ENCODE assay signal across 1 cellular context in the genomic region with DNA sequence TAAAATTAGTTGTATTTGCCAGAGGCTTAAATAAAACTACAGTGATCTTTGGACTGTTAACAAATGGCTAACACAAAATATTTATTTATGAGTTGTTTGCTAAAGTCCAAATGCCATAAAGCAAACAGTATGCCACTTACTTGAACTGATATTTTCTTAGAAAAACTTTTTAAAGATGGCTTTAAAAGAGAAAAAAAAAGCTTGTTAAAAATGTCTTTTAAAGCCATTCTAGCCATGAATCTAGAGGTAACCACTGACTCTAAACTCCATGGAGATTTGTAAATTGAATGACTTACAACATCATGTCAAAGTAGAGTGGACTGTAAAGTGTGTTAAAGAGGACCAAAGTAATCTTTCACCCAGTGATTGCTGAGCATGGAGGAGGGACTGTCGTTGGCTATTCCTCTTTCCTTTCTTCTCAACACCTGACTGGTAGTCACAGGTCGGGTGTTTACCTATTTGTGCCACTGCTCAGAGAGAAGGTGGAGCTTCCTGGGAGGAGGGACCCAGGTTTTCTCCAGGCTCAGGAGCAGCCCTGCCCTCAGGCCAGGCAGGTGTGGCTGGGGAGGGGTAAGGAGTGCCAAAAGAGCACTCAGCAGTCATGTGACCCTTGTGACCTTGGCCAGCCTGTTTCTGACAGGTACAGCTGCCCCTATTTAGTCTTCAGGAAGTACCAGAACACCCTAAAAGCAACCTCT.
TF ChIP-seq lines count a peak whose summit lies in the region.

No MANE protein-coding gene starts in this region.

TF ChIP-seq in HepG2, 621 proteins besides CTCF, POLR2A, EP300 and RAD21 (continued from another document and continues in another):
- TF ChIP-seq, protein P1, sequence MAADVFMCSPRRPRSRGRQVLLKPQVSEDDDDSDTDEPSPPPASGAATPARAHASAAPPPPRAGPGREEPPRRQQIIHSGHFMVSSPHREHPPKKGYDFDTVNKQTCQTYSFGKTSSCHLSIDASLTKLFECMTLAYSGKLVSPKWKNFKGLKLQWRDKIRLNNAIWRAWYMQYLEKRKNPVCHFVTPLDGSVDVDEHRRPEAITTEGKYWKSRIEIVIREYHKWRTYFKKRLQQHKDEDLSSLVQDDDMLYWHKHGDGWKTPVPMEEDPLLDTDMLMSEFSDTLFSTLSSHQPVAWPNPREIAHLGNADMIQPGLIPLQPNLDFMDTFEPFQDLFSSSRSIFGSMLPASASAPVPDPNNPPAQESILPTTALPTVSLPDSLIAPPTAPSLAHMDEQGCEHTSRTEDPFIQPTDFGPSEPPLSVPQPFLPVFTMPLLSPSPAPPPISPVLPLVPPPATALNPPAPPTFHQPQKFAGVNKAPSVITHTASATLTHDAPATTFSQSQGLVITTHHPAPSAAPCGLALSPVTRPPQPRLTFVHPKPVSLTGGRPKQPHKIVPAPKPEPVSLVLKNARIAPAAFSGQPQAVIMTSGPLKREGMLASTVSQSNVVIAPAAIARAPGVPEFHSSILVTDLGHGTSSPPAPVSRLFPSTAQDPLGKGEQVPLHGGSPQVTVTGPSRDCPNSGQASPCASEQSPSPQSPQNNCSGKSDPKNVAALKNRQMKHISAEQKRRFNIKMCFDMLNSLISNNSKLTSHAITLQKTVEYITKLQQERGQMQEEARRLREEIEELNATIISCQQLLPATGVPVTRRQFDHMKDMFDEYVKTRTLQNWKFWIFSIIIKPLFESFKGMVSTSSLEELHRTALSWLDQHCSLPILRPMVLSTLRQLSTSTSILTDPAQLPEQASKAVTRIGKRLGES (CRISPR knock-in tag; IDR thresholded peaks at IDR 0.05; ENCODE audit: borderline replicate concordance): no peak
- TF ChIP-seq TBX2 (CRISPR knock-in tag; IDR thresholded peaks at IDR 0.05; ENCODE audit: borderline replicate concordance): peak; percentile 75
- no peak for TF ChIP-seq NFE2 (CRISPR knock-in tag; IDR thresholded peaks at IDR 0.05)
- no peak for TF ChIP-seq KLF11 (CRISPR knock-in tag; IDR thresholded peaks at IDR 0.05)
- TF ChIP-seq POGZ (CRISPR knock-in tag; IDR thresholded peaks at IDR 0.05): no peak
- no peak for TF ChIP-seq ZFP1 (CRISPR knock-in tag; IDR thresholded peaks at IDR 0.05)
- peak; percentile 3; the same call in 1 of the 2 replicates for TF ChIP-seq NR2F6 (IDR thresholded peaks at IDR 0.05)
- TF ChIP-seq NR2F6 (CRISPR knock-in tag; IDR thresholded peaks at IDR 0.05): peak; percentile 43; the same call in 1 of the 2 replicates
- TF ChIP-seq ARNT2 (CRISPR knock-in tag; IDR thresholded peaks at IDR 0.05; ENCODE audit: low read depth): no peak
- no peak for TF ChIP-seq ZNF772 (CRISPR knock-in tag; IDR thresholded peaks at IDR 0.05)
- TF ChIP-seq ZNF557 (CRISPR knock-in tag; IDR thresholded peaks at IDR 0.05): no peak
- no peak for TF ChIP-seq THYN1 (CRISPR knock-in tag; IDR thresholded peaks at IDR 0.05; ENCODE audit: borderline replicate concordance, low read depth)
- no peak for TF ChIP-seq ZNF160 (CRISPR knock-in tag; IDR thresholded peaks at IDR 0.05)
- TF ChIP-seq, protein P2, sequence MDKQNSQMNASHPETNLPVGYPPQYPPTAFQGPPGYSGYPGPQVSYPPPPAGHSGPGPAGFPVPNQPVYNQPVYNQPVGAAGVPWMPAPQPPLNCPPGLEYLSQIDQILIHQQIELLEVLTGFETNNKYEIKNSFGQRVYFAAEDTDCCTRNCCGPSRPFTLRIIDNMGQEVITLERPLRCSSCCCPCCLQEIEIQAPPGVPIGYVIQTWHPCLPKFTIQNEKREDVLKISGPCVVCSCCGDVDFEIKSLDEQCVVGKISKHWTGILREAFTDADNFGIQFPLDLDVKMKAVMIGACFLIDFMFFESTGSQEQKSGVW (CRISPR knock-in tag; IDR thresholded peaks at IDR 0.05; ENCODE audit: borderline replicate concordance): no peak
- peak; percentile 39; the same call in 1 of the 2 replicates for TF ChIP-seq ELF1 (CRISPR knock-in tag; IDR thresholded peaks at IDR 0.05)
- TF ChIP-seq RXRA (CRISPR knock-in tag; IDR thresholded peaks at IDR 0.05): peak; percentile 49; the same call in 1 of the 2 replicates
- TF ChIP-seq DPF2 (CRISPR knock-in tag; IDR thresholded peaks at IDR 0.05; ENCODE audit: borderline replicate concordance, low read depth): no peak
- TF ChIP-seq ARNT (IDR thresholded peaks at IDR 0.05): no peak
- no peak for TF ChIP-seq ZNF564 (CRISPR knock-in tag; IDR thresholded peaks at IDR 0.05)
- no peak for TF ChIP-seq EZH2 (conservative IDR thresholded peaks at IDR 0.05; ENCODE audit: low read depth, low read length)
- no peak for TF ChIP-seq HMG20B (CRISPR knock-in tag; conservative IDR thresholded peaks at IDR 0.05)
- no peak for TF ChIP-seq MXD4 (CRISPR knock-in tag; IDR thresholded peaks at IDR 0.05)
- no peak for TF ChIP-seq ZNF629 (CRISPR knock-in tag; conservative IDR thresholded peaks at IDR 0.05)
- no peak for TF ChIP-seq ZNF207 (IDR thresholded peaks at IDR 0.05; ENCODE audit: borderline replicate concordance)
- TF ChIP-seq, protein P3, sequence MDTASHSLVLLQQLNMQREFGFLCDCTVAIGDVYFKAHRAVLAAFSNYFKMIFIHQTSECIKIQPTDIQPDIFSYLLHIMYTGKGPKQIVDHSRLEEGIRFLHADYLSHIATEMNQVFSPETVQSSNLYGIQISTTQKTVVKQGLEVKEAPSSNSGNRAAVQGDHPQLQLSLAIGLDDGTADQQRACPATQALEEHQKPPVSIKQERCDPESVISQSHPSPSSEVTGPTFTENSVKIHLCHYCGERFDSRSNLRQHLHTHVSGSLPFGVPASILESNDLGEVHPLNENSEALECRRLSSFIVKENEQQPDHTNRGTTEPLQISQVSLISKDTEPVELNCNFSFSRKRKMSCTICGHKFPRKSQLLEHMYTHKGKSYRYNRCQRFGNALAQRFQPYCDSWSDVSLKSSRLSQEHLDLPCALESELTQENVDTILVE (CRISPR knock-in tag; IDR thresholded peaks at IDR 0.05): no peak
- TF ChIP-seq ZNF441 (CRISPR knock-in tag; IDR thresholded peaks at IDR 0.05; ENCODE audit: borderline replicate concordance): no peak
- TF ChIP-seq, protein P4, sequence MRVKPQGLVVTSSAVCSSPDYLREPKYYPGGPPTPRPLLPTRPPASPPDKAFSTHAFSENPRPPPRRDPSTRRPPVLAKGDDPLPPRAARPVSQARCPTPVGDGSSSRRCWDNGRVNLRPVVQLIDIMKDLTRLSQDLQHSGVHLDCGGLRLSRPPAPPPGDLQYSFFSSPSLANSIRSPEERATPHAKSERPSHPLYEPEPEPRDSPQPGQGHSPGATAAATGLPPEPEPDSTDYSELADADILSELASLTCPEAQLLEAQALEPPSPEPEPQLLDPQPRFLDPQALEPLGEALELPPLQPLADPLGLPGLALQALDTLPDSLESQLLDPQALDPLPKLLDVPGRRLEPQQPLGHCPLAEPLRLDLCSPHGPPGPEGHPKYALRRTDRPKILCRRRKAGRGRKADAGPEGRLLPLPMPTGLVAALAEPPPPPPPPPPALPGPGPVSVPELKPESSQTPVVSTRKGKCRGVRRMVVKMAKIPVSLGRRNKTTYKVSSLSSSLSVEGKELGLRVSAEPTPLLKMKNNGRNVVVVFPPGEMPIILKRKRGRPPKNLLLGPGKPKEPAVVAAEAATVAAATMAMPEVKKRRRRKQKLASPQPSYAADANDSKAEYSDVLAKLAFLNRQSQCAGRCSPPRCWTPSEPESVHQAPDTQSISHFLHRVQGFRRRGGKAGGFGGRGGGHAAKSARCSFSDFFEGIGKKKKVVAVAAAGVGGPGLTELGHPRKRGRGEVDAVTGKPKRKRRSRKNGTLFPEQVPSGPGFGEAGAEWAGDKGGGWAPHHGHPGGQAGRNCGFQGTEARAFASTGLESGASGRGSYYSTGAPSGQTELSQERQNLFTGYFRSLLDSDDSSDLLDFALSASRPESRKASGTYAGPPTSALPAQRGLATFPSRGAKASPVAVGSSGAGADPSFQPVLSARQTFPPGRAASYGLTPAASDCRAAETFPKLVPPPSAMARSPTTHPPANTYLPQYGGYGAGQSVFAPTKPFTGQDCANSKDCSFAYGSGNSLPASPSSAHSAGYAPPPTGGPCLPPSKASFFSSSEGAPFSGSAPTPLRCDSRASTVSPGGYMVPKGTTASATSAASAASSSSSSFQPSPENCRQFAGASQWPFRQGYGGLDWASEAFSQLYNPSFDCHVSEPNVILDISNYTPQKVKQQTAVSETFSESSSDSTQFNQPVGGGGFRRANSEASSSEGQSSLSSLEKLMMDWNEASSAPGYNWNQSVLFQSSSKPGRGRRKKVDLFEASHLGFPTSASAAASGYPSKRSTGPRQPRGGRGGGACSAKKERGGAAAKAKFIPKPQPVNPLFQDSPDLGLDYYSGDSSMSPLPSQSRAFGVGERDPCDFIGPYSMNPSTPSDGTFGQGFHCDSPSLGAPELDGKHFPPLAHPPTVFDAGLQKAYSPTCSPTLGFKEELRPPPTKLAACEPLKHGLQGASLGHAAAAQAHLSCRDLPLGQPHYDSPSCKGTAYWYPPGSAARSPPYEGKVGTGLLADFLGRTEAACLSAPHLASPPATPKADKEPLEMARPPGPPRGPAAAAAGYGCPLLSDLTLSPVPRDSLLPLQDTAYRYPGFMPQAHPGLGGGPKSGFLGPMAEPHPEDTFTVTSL (CRISPR knock-in tag; IDR thresholded peaks at IDR 0.05; ENCODE audit: borderline replicate concordance): no peak; the same call in 1 of the 2 replicates
- peak; percentile 88 for TF ChIP-seq SALL1 (CRISPR knock-in tag; IDR thresholded peaks at IDR 0.05)
- no peak for TF ChIP-seq RORA (CRISPR knock-in tag; IDR thresholded peaks at IDR 0.05)
- TF ChIP-seq JUN (CRISPR knock-in tag; IDR thresholded peaks at IDR 0.05): no peak
- peak; percentile 56; the same call in 1 of the 2 replicates for TF ChIP-seq KDM5B (CRISPR knock-in tag; IDR thresholded peaks at IDR 0.05; ENCODE audit: borderline replicate concordance)
- no peak for TF ChIP-seq ZNF652 (CRISPR knock-in tag; IDR thresholded peaks at IDR 0.05; ENCODE audit: borderline replicate concordance, low read depth)
- no peak for TF ChIP-seq PAX8 (CRISPR knock-in tag; IDR thresholded peaks at IDR 0.05; ENCODE audit: borderline replicate concordance)
- TF ChIP-seq ZNF816 (CRISPR knock-in tag; IDR thresholded peaks at IDR 0.05; ENCODE audit: borderline replicate concordance): no peak
- TF ChIP-seq, protein P5, sequence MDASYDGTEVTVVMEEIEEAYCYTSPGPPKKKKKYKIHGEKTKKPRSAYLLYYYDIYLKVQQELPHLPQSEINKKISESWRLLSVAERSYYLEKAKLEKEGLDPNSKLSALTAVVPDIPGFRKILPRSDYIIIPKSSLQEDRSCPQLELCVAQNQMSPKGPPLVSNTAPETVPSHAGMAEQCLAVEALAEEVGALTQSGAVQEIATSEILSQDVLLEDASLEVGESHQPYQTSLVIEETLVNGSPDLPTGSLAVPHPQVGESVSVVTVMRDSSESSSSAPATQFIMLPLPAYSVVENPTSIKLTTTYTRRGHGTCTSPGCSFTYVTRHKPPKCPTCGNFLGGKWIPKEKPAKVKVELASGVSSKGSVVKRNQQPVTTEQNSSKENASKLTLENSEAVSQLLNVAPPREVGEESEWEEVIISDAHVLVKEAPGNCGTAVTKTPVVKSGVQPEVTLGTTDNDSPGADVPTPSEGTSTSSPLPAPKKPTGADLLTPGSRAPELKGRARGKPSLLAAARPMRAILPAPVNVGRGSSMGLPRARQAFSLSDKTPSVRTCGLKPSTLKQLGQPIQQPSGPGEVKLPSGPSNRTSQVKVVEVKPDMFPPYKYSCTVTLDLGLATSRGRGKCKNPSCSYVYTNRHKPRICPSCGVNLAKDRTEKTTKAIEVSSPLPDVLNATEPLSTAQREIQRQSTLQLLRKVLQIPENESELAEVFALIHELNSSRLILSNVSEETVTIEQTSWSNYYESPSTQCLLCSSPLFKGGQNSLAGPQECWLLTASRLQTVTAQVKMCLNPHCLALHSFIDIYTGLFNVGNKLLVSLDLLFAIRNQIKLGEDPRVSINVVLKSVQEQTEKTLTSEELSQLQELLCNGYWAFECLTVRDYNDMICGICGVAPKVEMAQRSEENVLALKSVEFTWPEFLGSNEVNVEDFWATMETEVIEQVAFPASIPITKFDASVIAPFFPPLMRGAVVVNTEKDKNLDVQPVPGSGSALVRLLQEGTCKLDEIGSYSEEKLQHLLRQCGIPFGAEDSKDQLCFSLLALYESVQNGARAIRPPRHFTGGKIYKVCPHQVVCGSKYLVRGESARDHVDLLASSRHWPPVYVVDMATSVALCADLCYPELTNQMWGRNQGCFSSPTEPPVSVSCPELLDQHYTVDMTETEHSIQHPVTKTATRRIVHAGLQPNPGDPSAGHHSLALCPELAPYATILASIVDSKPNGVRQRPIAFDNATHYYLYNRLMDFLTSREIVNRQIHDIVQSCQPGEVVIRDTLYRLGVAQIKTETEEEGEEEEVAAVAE (CRISPR knock-in tag; IDR thresholded peaks at IDR 0.05; ENCODE audit: borderline replicate concordance): no peak
- TF ChIP-seq ZNF775 (CRISPR knock-in tag; IDR thresholded peaks at IDR 0.05; ENCODE audit: borderline replicate concordance): no peak
- peak; percentile 40; the same call in 1 of the 2 replicates for TF ChIP-seq SOX5 (CRISPR knock-in tag; IDR thresholded peaks at IDR 0.05; ENCODE audit: borderline replicate concordance)
- TF ChIP-seq ZNF670 (CRISPR knock-in tag; IDR thresholded peaks at IDR 0.05; ENCODE audit: borderline replicate concordance): no peak
- no peak for TF ChIP-seq BRCA1 (CRISPR knock-in tag; IDR thresholded peaks at IDR 0.05)
- no peak for TF ChIP-seq ZNF17 (CRISPR knock-in tag; IDR thresholded peaks at IDR 0.05)
- TF ChIP-seq KLF9 (CRISPR knock-in tag; IDR thresholded peaks at IDR 0.05; ENCODE audit: low read depth): no peak
- TF ChIP-seq, protein P6, sequence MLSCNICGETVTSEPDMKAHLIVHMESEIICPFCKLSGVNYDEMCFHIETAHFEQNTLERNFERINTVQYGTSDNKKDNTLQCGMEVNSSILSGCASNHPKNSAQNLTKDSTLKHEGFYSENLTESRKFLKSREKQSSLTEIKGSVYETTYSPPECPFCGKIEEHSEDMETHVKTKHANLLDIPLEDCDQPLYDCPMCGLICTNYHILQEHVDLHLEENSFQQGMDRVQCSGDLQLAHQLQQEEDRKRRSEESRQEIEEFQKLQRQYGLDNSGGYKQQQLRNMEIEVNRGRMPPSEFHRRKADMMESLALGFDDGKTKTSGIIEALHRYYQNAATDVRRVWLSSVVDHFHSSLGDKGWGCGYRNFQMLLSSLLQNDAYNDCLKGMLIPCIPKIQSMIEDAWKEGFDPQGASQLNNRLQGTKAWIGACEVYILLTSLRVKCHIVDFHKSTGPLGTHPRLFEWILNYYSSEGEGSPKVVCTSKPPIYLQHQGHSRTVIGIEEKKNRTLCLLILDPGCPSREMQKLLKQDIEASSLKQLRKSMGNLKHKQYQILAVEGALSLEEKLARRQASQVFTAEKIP (CRISPR knock-in tag; IDR thresholded peaks at IDR 0.05; ENCODE audit: borderline replicate concordance): no peak
- TF ChIP-seq SIN3B (IDR thresholded peaks at IDR 0.05; ENCODE audit: low read length): no peak
- TF ChIP-seq SRY (CRISPR knock-in tag; IDR thresholded peaks at IDR 0.05): no peak
- no peak; the same call in 1 of the 2 replicates for TF ChIP-seq MBD4 (IDR thresholded peaks at IDR 0.05; ENCODE audit: borderline replicate concordance, low read length)
- no peak for TF ChIP-seq SNAI1 (CRISPR knock-in tag; IDR thresholded peaks at IDR 0.05; ENCODE audit: borderline replicate concordance)
- TF ChIP-seq ZNF501 (CRISPR knock-in tag; IDR thresholded peaks at IDR 0.05): no peak; the same call in 1 of the 2 replicates
- TF ChIP-seq FOSL1 (CRISPR knock-in tag; IDR thresholded peaks at IDR 0.05; ENCODE audit: borderline replicate concordance): no peak
- TF ChIP-seq FLYWCH1 (CRISPR knock-in tag; IDR thresholded peaks at IDR 0.05): no peak
- peak; percentile 89 for TF ChIP-seq FOXK2 (IDR thresholded peaks at IDR 0.05)
